In the genomic region with DNA sequence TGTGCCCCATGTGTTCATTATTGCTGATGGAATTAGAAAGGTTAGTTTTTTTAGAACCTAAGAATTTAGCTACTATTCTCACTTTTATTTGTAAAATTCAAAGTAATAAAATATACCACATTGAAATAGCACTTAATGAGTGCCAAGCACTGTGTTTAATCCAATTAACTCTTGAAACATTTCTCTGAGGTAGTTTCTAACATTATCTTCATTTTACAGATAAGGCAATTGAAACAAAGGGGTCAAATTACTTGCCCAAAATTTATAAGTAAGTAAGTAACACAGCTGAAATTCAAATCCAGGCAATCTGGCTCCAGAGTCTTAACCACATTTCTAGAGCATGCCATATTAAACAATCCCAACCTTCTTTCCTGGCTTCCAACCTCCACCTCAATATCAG, we compare ENCODE assay signal across 26 cellular contexts.
"Had no signal": no experiment of that assay in that cellular context is flagged by ENCODE, and none has a peak within 500 bp of the region (broad histone marks: within the 10 kb centered on the region; RNA-seq: fewer than 3 reads in every experiment).

No MANE protein-coding gene starts in this region.

- H3K36me3 ChIP-seq: colonic mucosa, esophagus squamous epithelium, gastroesophageal sphincter, heart left ventricle, left lung, lower lobe of right lung had no signal

- H3K4me2 ChIP-seq: hepatocyte had no signal

- H3K27ac ChIP-seq: colonic mucosa, epithelial cell of prostate, esophagus squamous epithelium, gastroesophageal sphincter, heart left ventricle, hepatocyte, left lung, lower lobe of right lung had no signal

- H3K27me3 ChIP-seq: colonic mucosa, esophagus squamous epithelium, gastroesophageal sphincter, heart left ventricle, hepatocyte, left lung had no signal

- FAIRE-seq: endometrium had no signal

- H3K27me3 Mint-ChIP-seq: dendritic cell treated with granulocyte-macrophage colony-stimulating factor and Interleukin-4, amounts not matched to agents 40 ng/mL and 50 ng/mL, for 4 days; effector memory CD8-positive, alpha-beta T cell; naive B cell had no signal

- H3K4me1 ChIP-seq: colonic mucosa, esophagus squamous epithelium, gastroesophageal sphincter, left lung, lower lobe of right lung had no signal

- H3K27ac Mint-ChIP-seq: dendritic cell treated with granulocyte-macrophage colony-stimulating factor and Interleukin-4, amounts not matched to agents 40 ng/mL and 50 ng/mL, for 4 days; endodermal cell; immature natural killer cell; mesothelial cell of epicardium; naive B cell had no signal

- H3K4me3 Mint-ChIP-seq: dendritic cell treated with granulocyte-macrophage colony-stimulating factor and Interleukin-4, amounts not matched to agents 40 ng/mL and 50 ng/mL, for 4 days; effector memory CD8-positive, alpha-beta T cell; endodermal cell; immature natural killer cell; mesothelial cell of epicardium; naive B cell had no signal

- DNase-seq: colonic mucosa; cortex of kidney; effector CD8-positive, alpha-beta T cell; effector memory CD8-positive, alpha-beta T cell; endodermal cell; erythroblast; esophagus squamous epithelium; foreskin fibroblast; foreskin melanocyte; heart left ventricle; hypothalamus; immature natural killer cell; islet precursor cell; left cardiac atrium; left lung; left ventricle myocardium superior; lower lobe of right lung; mesenchymal stem cell; mucosa of descending colon; naive B cell had no signal

- H2AFZ ChIP-seq: hepatocyte had no signal

- H3K4me3 ChIP-seq: colonic mucosa, esophagus squamous epithelium, gastroesophageal sphincter, heart left ventricle, hepatocyte, left lung, lower lobe of right lung, mucosa of descending colon had no signal
